19 cellular contexts compared by ENCODE assay signal in the genomic region with DNA sequence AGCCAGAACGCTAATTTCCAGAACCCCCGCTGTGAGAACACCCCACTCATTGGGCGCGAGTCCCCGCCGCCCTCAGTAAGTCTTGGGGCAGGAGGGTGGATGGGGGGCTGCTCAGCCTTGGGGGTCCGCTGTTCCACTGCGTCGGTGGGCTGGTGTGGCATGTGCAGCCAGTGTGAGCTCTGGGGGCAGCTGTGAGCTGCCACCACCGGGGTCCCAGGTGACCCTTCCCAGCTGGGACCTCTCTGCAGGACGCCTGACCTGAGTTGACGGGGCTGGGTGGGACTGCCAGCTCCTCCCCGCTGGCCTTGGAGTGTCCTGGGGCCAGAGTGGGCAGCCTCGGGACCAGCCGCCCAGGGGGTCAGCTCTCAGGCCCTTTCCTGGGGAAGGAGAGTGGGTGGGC. TPM values are rescaled to one million over a fixed set of nuclear protein-coding genes. Genes with fewer than 3 reads are reported as not detected.
DNase-seq lines count a peak whose midpoint lies in the region; ATAC-seq, FAIRE-seq and TF ChIP-seq lines count a peak whose summit lies in the region.
"Had no signal": no experiment of that assay in that cellular context is flagged by ENCODE, and none has a peak within 500 bp of the region (broad histone marks: within the 10 kb centered on the region; RNA-seq: fewer than 3 reads in every experiment).

No MANE protein-coding gene starts in this region.

- no peak for TF ChIP-seq CTCF in left ventricle myocardium inferior (IDR thresholded peaks at IDR 0.05; ENCODE audit: borderline replicate concordance)

- WGBS in ectodermal cell, 2 experiments = 92 to 95% methylated on average over 15 of the region's 15 CpGs

- peak overlapping the region; percentile 54; the same call in 1 of the 2 replicates for H3K4me2 ChIP-seq in BLaER1

- H3K27me3 ChIP-seq in left ventricle myocardium inferior (ENCODE audit: low read depth) (no peaks in the 10 kb centered on the region), BLaER1 (no peaks in the 10 kb centered on the region), ectodermal cell (ENCODE audit: control insufficient read depth, insufficient read depth, low read length, poor library complexity, severe bottlenecking) (no peaks in the 10 kb centered on the region)
- H3K27me3 ChIP-seq: BLaER1 treated with 17β-estradiol and CSF1 and Interleukin-3, amounts not matched to agents 10 nM and 100 nM had no signal

- intact Hi-C loops in left cardiac atrium (cut with DNase I) = no loop called here
- intact Hi-C loops in left ventricle myocardium inferior (cut with micrococcal nuclease) = no loop called here

- H3K36me3 ChIP-seq in left ventricle myocardium inferior = peaks cover 24% of the 10 kb centered on the region
- H3K36me3 ChIP-seq in BLaER1 = peaks cover 98% of the 10 kb centered on the region
- peaks cover 13% of the 10 kb centered on the region for H3K36me3 ChIP-seq in ectodermal cell (ENCODE audit: control insufficient read depth, insufficient read depth, low read length)

- DNase-seq in left cardiac atrium (peak; percentile 14), left ventricle myocardium inferior (no peak), urothelium cell line (ENCODE audit: low spot score) (no peak)
- DNase-seq: CD4-positive, alpha-beta T cell; DMS53; DND-41; GOT3; HFFc6 had no signal

- H3K9me3 ChIP-seq in left ventricle myocardium inferior (replicated peaks) = no peaks in the 10 kb centered on the region
- no peaks in the 10 kb centered on the region for H3K9me3 ChIP-seq in BLaER1
- no peaks in the 10 kb centered on the region for H3K9me3 ChIP-seq in ectodermal cell (ENCODE audit: control insufficient read depth, low read length)
- H3K9me3 ChIP-seq: BLaER1 treated with 17β-estradiol and CSF1 and Interleukin-3, amounts not matched to agents 10 nM and 100 nM; HAP-1 had no signal

- no peak overlapping the region for H3K4me3 ChIP-seq in left ventricle myocardium inferior
- no peak overlapping the region for H3K4me3 ChIP-seq in BLaER1
- no peak overlapping the region for H3K4me3 ChIP-seq in ectodermal cell (ENCODE audit: insufficient read depth, low read depth, low read length)
- H3K4me3 ChIP-seq: BLaER1 treated with 17β-estradiol and CSF1 and Interleukin-3, amounts not matched to agents 10 nM and 100 nM; HAP-1 had no signal

- H3K9ac ChIP-seq in BLaER1 = peak overlapping the region; percentile 60; the same call in 1 of the 2 replicates

- no peak for ATAC-seq in left cardiac atrium
- no peak for ATAC-seq in HG03460 (IDR thresholded peaks at IDR 0.05; ENCODE audit: unreplicated experiment)
- ATAC-seq in HG02973 (IDR thresholded peaks at IDR 0.05; ENCODE audit: unreplicated experiment) = no peak

- H3K4me1 ChIP-seq in left ventricle myocardium inferior (peaks cover 16% of the 10 kb centered on the region), BLaER1 (peaks cover 63% of the 10 kb centered on the region), ectodermal cell (ENCODE audit: control insufficient read depth, insufficient read depth, low read length) (no peaks in the 10 kb centered on the region)
- H3K4me1 ChIP-seq: HAP-1 had no signal

- FAIRE-seq in urothelium cell line (lab: Jason Lieb, UNC) = peak; percentile 40
- FAIRE-seq: A204.1, G401.6, GM12892, H54 had no signal

- peaks cover 93% of the 10 kb centered on the region for H4K20me1 ChIP-seq in BLaER1

- no peak overlapping the region for H3K27ac ChIP-seq in left ventricle myocardium inferior (replicated peaks)
- H3K27ac ChIP-seq in BLaER1 = 0 out of 2 replicates have a peak overlapping the region, but pooled peaks have one; percentile 22
- peak overlapping the region; percentile 36 for H3K27ac ChIP-seq in ectodermal cell (ENCODE audit: insufficient read depth, low read depth, low read length, poor library complexity, severe bottlenecking)
- H3K27ac ChIP-seq: 22Rv1 had no signal

RNA-seq across cellular contexts. Expression of gene TTYH3, which starts 27.2 kb away (rescaled TPM):
- total RNA-seq in left cardiac atrium = 10 to 100 TPM; 30.3 to 38.7 TPM
- 10.9 TPM for total RNA-seq in left ventricle myocardium inferior
- 127 TPM for polyA plus RNA-seq in ectodermal cell (2013, experiment 1 of 4)
- 137 TPM for polyA plus RNA-seq in ectodermal cell (2013, experiment 2 of 4)
- polyA plus RNA-seq in ectodermal cell (2013, experiment 3 of 4) = 107 TPM
- polyA plus RNA-seq in ectodermal cell (2013, experiment 4 of 4) = 122 TPM

RNA-seq across cellular contexts. Expression of gene AMZ1, which starts 29.1 kb away (rescaled TPM):
- under 1 TPM; 0.27 to 0.34 TPM for total RNA-seq in left cardiac atrium
- 0.11 TPM for total RNA-seq in left ventricle myocardium inferior
- 0.11 TPM for polyA plus RNA-seq in ectodermal cell (2013, experiment 1 of 4)
- polyA plus RNA-seq in ectodermal cell (2013, experiment 2 of 4) = 0.09 TPM
- polyA plus RNA-seq in ectodermal cell (2013, experiment 3 of 4) = not detected
- polyA plus RNA-seq in ectodermal cell (2013, experiment 4 of 4) = 0.16 TPM
